ENCODE assay signal across 11 cellular contexts in genomic region chr1:232766224-232766890, GRCh38. TPM values are rescaled to one million over a fixed set of nuclear protein-coding genes. Genes with fewer than 3 reads are reported as not detected.
DNase-seq lines count a peak whose midpoint lies in the region; ATAC-seq, FAIRE-seq and TF ChIP-seq lines count a peak whose summit lies in the region.
"Had no signal": no experiment of that assay in that cellular context is flagged by ENCODE, and none has a peak within 500 bp of the region (broad histone marks: within the 10 kb centered on the region; RNA-seq: fewer than 3 reads in every experiment).

No MANE protein-coding gene starts in this region.

- TF ChIP-seq RAD21 in liver (IDR thresholded peaks at IDR 0.05) (peak in 1 of 2 donors; percentile 28), HepG2 (CRISPR knock-in tag; IDR thresholded peaks at IDR 0.05) (no peak)

- H3K27me3 ChIP-seq in liver (ENCODE audit: control insufficient read depth in 4 of 4, insufficient read depth in 4 of 4, low read length in 3 of 4) (no peaks in the 10 kb centered on the region), HepG2 (ENCODE audit: control insufficient read depth in 1 of 2, insufficient read depth in 2 of 2, low read length in 2 of 2) (no peaks in the 10 kb centered on the region), lower lobe of right lung (ENCODE audit: low read depth) (no peaks in the 10 kb centered on the region), aorta (ENCODE audit: control insufficient read depth in 1 of 2, insufficient read depth in 2 of 2, low read length in 1 of 2) (no peaks in the 10 kb centered on the region), MG63 (no peaks in the 10 kb centered on the region)

- H2AFZ ChIP-seq in HepG2 (ENCODE audit: low read length) = no peak overlapping the region

- ATAC-seq in HepG2 (no peak), lower lobe of right lung (no peak), aorta (ENCODE audit: low FRiP score) (peak; percentile 64)
- no peak for ATAC-seq in natural killer cell treated with Interleukin-12 subunit alpha and Interleukin-12 subunit beta and Interleukin-15 and Interleukin-18, amount 100 ng/mL, for 72 hours

- TF ChIP-seq CTCF in liver (IDR thresholded peaks at IDR 0.05; ENCODE audit: low read depth, low read length, missing input control) = no peak
- TF ChIP-seq CTCF in HepG2 (CRISPR knock-in tag; IDR thresholded peaks at IDR 0.05) = no peak
- no peak for TF ChIP-seq CTCF in lower lobe of right lung (IDR thresholded peaks at IDR 0.05)

- no peak for DNase-seq in HepG2 (ENCODE audit: low spot score)
- DNase-seq in RPMI8226 = peak; percentile 17
- DNase-seq in lower lobe of right lung = no peak
- no peak for DNase-seq in aorta
- no peak for DNase-seq in stimulated activated naive CD4-positive, alpha-beta T cell (lab: John Stamatoyannopoulos, UW)
- no peak for DNase-seq in MG63
- DNase-seq in natural killer cell treated with Interleukin-12 subunit alpha and Interleukin-12 subunit beta and Interleukin-15 and Interleukin-18, amount 100 ng/mL, for 72 hours (ENCODE audit: low spot score) = no peak
- DNase-seq: activated CD4-positive, alpha-beta T cell treated with anti-CD3 and anti-CD28 coated beads for 48 hours; NCI-H1930; stimulated activated CD4-positive, alpha-beta T cell treated with anti-CD3 and anti-CD28 coated beads, Interleukin-4, amount 100 ng/mL, for 24 hours had no signal

- POLR2A ChIA-PET in HepG2 (lab: Yijun Ruan, JAX) = no interaction called here

- peak overlapping the region; percentile 1 to 25 for H3K27ac ChIP-seq in liver (ENCODE audit: low read depth in 1 of 2, low read length in 2 of 2)
- H3K27ac ChIP-seq in HepG2 (ENCODE audit: extremely low read length, insufficient read depth, low read length) = no peak overlapping the region
- H3K27ac ChIP-seq in lower lobe of right lung = peak overlapping the region; percentile 57
- peak overlapping the region in 1 of 2 donors; percentile 67 for H3K27ac ChIP-seq in aorta (ENCODE audit: low read depth in 1 of 2, low read length in 2 of 2)

- H3K4me1 Mint-ChIP-seq in natural killer cell treated with Interleukin-12 subunit alpha and Interleukin-12 subunit beta and Interleukin-15 and Interleukin-18, amount 100 ng/mL, for 72 hours (ENCODE audit: low read depth in 2 of 2) = peaks cover 0 to 6% of the 10 kb centered on the region in 2 donors

- BruUV-seq in HepG2 (replicated peaks; lab: Mats Ljungman, UMichigan) = no TSS peak

- no peak for FAIRE-seq in HepG2 (lab: Jason Lieb, UNC)

- peaks cover 9% of the 10 kb centered on the region for H3K36me3 Mint-ChIP-seq in natural killer cell treated with Interleukin-12 subunit alpha and Interleukin-12 subunit beta and Interleukin-15 and Interleukin-18, amount 100 ng/mL, for 72 hours

- H4K20me1 ChIP-seq in HepG2 (ENCODE audit: insufficient read depth, low read length) = no peaks in the 10 kb centered on the region

- H3K4me3 ChIP-seq in liver (ENCODE audit: low read depth in 1 of 3, low read length in 3 of 3) (peak overlapping the region in 1 of 3 donors; percentile 27), HepG2 (replicated peaks in 1 of 3; ENCODE audit: insufficient read depth in 1 of 3, low read depth in 2 of 3, low read length in 3 of 3) (no peak overlapping the region), lower lobe of right lung (no peak overlapping the region), aorta (ENCODE audit: low read length in 2 of 2) (no peak overlapping the region), MG63 (no peak overlapping the region)

- no peaks in the 10 kb centered on the region for H3K9me3 ChIP-seq in liver (ENCODE audit: control insufficient read depth in 4 of 4, low read length in 3 of 4)
- H3K9me3 ChIP-seq in HepG2 (ENCODE audit: low read length) = peaks cover 3% of the 10 kb centered on the region; the same call in 1 of the 2 replicates
- no peaks in the 10 kb centered on the region for H3K9me3 ChIP-seq in lower lobe of right lung
- no peaks in the 10 kb centered on the region for H3K9me3 ChIP-seq in aorta (ENCODE audit: control insufficient read depth, low read length)
- peaks cover 17% of the 10 kb centered on the region for H3K9me3 ChIP-seq in MG63

- H3K4me3 Mint-ChIP-seq in natural killer cell treated with Interleukin-12 subunit alpha and Interleukin-12 subunit beta and Interleukin-15 and Interleukin-18, amount 100 ng/mL, for 72 hours = no peak overlapping the region

- TF ChIP-seq EP300 in HepG2 (IDR thresholded peaks at IDR 0.05; ENCODE audit: low read depth in 2 of 2, low read length in 2 of 2) (no peak), HepG2 (CRISPR knock-in tag; IDR thresholded peaks at IDR 0.05; ENCODE audit: borderline replicate concordance) (no peak)

- no peak for TF ChIP-seq POLR2A in HepG2 (IDR thresholded peaks at IDR 0.05; ENCODE audit: insufficient read depth in 1 of 2, low read depth in 2 of 2, low read length in 2 of 2)

- no peaks in the 10 kb centered on the region for H3K79me2 ChIP-seq in HepG2 (ENCODE audit: insufficient read depth, low read length)

- intact Hi-C loops in HepG2 (cut with micrococcal nuclease; ENCODE audit: unreplicated experiment) = no loop called here
- intact Hi-C loops in lower lobe of right lung (cut with DNase I) = no loop called here
- intact Hi-C loops in aorta (cut with DNase I) = loop anchor here in 1 of 2 donors (5.0 kb wide), 1 partner anchor 186 kb away; the partner anchor contains the start of gene NTPCR

- no peak overlapping the region for H3K4me2 ChIP-seq in HepG2 (ENCODE audit: low read depth, low read length)

- in situ Hi-C loops in HepG2 (cut with HindIII; ENCODE audit: extremely low pct_ligation_motif_present, low pct_unique_long_range_greater_than_20kb) = no loop called here

- CTCF ChIA-PET in HepG2 (lab: Yijun Ruan, JAX; ENCODE audit: low intra/inter-chr PET ratio, low total read pairs) = no interaction called here

- H3K4me1 ChIP-seq in liver (ENCODE audit: control insufficient read depth in 4 of 4, insufficient read depth in 4 of 4, low read length in 3 of 4) = peaks cover 10 to 42% (median 33%) of the 10 kb centered on the region in 4 donors
- H3K4me1 ChIP-seq in HepG2 (ENCODE audit: insufficient read depth, low read length) = no peaks in the 10 kb centered on the region
- H3K4me1 ChIP-seq in lower lobe of right lung = peaks cover 10% of the 10 kb centered on the region
- peaks cover 0 to 1% of the 10 kb centered on the region in 2 donors for H3K4me1 ChIP-seq in aorta (ENCODE audit: control insufficient read depth in 1 of 2, insufficient read depth in 2 of 2, low read length in 2 of 2)

- H3K27ac Mint-ChIP-seq in natural killer cell treated with Interleukin-12 subunit alpha and Interleukin-12 subunit beta and Interleukin-15 and Interleukin-18, amount 100 ng/mL, for 72 hours = no peak overlapping the region

- H3K9ac ChIP-seq in liver (ENCODE audit: low read depth in 1 of 2, low read length in 2 of 2) = peak overlapping the region in 1 of 2 donors; percentile 14
- H3K9ac ChIP-seq in HepG2 (ENCODE audit: insufficient read depth, low read depth, low read length) = no peak overlapping the region

- 24% methylated on average over 8 of the region's 8 CpGs for WGBS in liver
- 20% methylated on average over 8 of the region's 8 CpGs for WGBS in HepG2 (ENCODE audit: low lambda C conversion rate)
- 39% methylated on average over 8 of the region's 8 CpGs for WGBS in aorta, 2 donors

- peaks cover 7 to 19% of the 10 kb centered on the region in 2 donors for H3K27me3 Mint-ChIP-seq in natural killer cell treated with Interleukin-12 subunit alpha and Interleukin-12 subunit beta and Interleukin-15 and Interleukin-18, amount 100 ng/mL, for 72 hours

- H3K9me3 Mint-ChIP-seq in natural killer cell treated with Interleukin-12 subunit alpha and Interleukin-12 subunit beta and Interleukin-15 and Interleukin-18, amount 100 ng/mL, for 72 hours = no peaks in the 10 kb centered on the region

- H3K36me3 ChIP-seq in liver (ENCODE audit: control insufficient read depth in 4 of 4, insufficient read depth in 3 of 4, low read depth in 1 of 4, low read length in 3 of 4) (no peaks in the 10 kb centered on the region), HepG2 (replicated peaks in 1 of 2; ENCODE audit: control insufficient read depth in 1 of 2, insufficient read depth in 2 of 2, low read length in 2 of 2) (no peaks in the 10 kb centered on the region), lower lobe of right lung (no peaks in the 10 kb centered on the region), aorta (ENCODE audit: control insufficient read depth in 1 of 2, insufficient read depth in 2 of 2, low read length in 1 of 2) (no peaks in the 10 kb centered on the region), MG63 (no peaks in the 10 kb centered on the region)

TF ChIP-seq in liver, 16 proteins besides CTCF, POLR2A, EP300 and RAD21 (continues in another document):
- no peak for TF ChIP-seq FOXA2 (IDR thresholded peaks at IDR 0.05)

RNA-seq across cellular contexts. Expression of gene MAP10, which starts 38.9 kb away (rescaled TPM):
- total RNA-seq in liver = 1 to 10 TPM; 1.3 to 2.7 TPM
- 1 to 10 TPM in 1 of 2 donors, under 1 TPM in 1; 0.96 to 2.3 TPM for polyA plus RNA-seq in liver
- not detected in 2 replicates for total RNA-seq in HepG2 (2016; rRNA removed; fragmentation: Illumina TruSeq; extraction: Trizol)
- not detected in 2 replicates for total RNA-seq in HepG2 (2016; cell fraction: cytosol; rRNA removed; fragmentation: Illumina TruSeq; extraction: Trizol; ENCODE audit: low read depth)
- not detected in 2 replicates for total RNA-seq in HepG2 (2016; cell fraction: insoluble cytoplasmic fraction; rRNA removed; fragmentation: Illumina TruSeq; extraction: Trizol)
- total RNA-seq in HepG2 (2016; cell fraction: membrane; rRNA removed; fragmentation: Illumina TruSeq; extraction: Trizol) = not detected in 2 replicates
- not detected in 2 replicates for total RNA-seq in HepG2 (2016; cell fraction: nucleus; rRNA removed; fragmentation: Illumina TruSeq; extraction: Trizol)
- polyA plus RNA-seq in HepG2 (2011; rRNA removed) = not detected in 2 replicates
- not detected in 2 replicates for polyA plus RNA-seq in HepG2 (2011; cell fraction: cytosol; rRNA removed)
- not detected in 2 replicates for polyA plus RNA-seq in HepG2 (2011; cell fraction: nucleus; rRNA removed)
- polyA plus RNA-seq in HepG2 (2012) = not detected in 2 replicates
- not detected in 2 replicates for polyA plus RNA-seq in HepG2 (2016; cell fraction: cytosol; fragmentation: Illumina TruSeq; extraction: Trizol; ENCODE audit: low read depth)
- not detected in 2 replicates for polyA plus RNA-seq in HepG2 (2016; cell fraction: insoluble cytoplasmic fraction; fragmentation: Illumina TruSeq; extraction: Trizol; ENCODE audit: low read depth)
- polyA plus RNA-seq in HepG2 (2016; cell fraction: membrane; fragmentation: Illumina TruSeq; extraction: Trizol; ENCODE audit: low read depth) = not detected in 2 replicates
- polyA plus RNA-seq in HepG2 (2016; cell fraction: nucleus; fragmentation: Illumina TruSeq; extraction: Trizol; ENCODE audit: insufficient read depth, low read depth) = not detected in 2 replicates
- polyA minus RNA-seq in HepG2 (2011; rRNA and poly(A)+ RNA removed; ENCODE audit: low replicate concordance) = not detected in 2 replicates
- not detected in 2 replicates for polyA minus RNA-seq in HepG2 (2011; cell fraction: cytosol; rRNA and poly(A)+ RNA removed)
- polyA minus RNA-seq in HepG2 (2011; cell fraction: nucleus; rRNA and poly(A)+ RNA removed) = not detected in 2 replicates
- 2.6 TPM for total RNA-seq in lower lobe of right lung
- 1 to 10 TPM in 1 of 2 donors, under 1 TPM in 1; 0.81 to 1.8 TPM for total RNA-seq in aorta
- polyA plus RNA-seq in aorta = under 1 TPM; 0.13 to 0.72 TPM
- total RNA-seq in MG63 (2014; rRNA removed; shearing (Covaris generic); ENCODE audit: low replicate concordance) = 1.9 and 3.2 TPM in 2 replicates
- total RNA-seq in natural killer cell treated with Interleukin-12 subunit alpha and Interleukin-12 subunit beta and Interleukin-15 and Interleukin-18, amount 100 ng/mL, for 72 hours = 1 to 10 TPM; 1.9 to 2.8 TPM
